Comparison of ENCODE assay signal across 26 cellular contexts in genomic region chr9:84075004-84075403, GRCh38.
"Had no signal": no experiment of that assay in that cellular context is flagged by ENCODE, and none has a peak within 500 bp of the region (broad histone marks: within the 10 kb centered on the region; RNA-seq: fewer than 3 reads in every experiment).

No MANE protein-coding gene starts in this region.

- H3K4me3 Mint-ChIP-seq: natural killer cell; nephron; neural progenitor cell; stimulated activated effector memory CD8-positive, alpha-beta T cell treated with anti-CD3 and anti-CD28 coated beads, Interleukin-12 subunit alpha, Interleukin-12 subunit beta, amount 100 ng/mL, for 72 hours; stimulated activated naive CD8-positive, alpha-beta T cell treated with anti-CD3 and anti-CD28 coated beads, Interleukin-15, Interleukin-2, amounts not matched to agents 100 ng/mL and 50 ng/mL, for 24 hours had no signal

- H3K9me3 Mint-ChIP-seq: neural progenitor cell; stimulated activated effector memory CD8-positive, alpha-beta T cell treated with anti-CD3 and anti-CD28 coated beads, Interleukin-12 subunit alpha, Interleukin-12 subunit beta, amount 100 ng/mL, for 72 hours had no signal

- ATAC-seq: natural killer cell; psoas muscle; right cardiac atrium; right lobe of liver; stimulated activated effector memory CD8-positive, alpha-beta T cell treated with anti-CD3 and anti-CD28 coated beads, Interleukin-12 subunit alpha, Interleukin-12 subunit beta, amount 100 ng/mL, for 72 hours had no signal

- H3K27me3 Mint-ChIP-seq: progenitor cell of endocrine pancreas had no signal

- H3K4me3 ChIP-seq: neural progenitor cell, ovary, psoas muscle, right lobe of liver, sigmoid colon, stomach, thoracic aorta, thyroid gland, tibial nerve, upper lobe of left lung, vagina had no signal

- H3K4me1 Mint-ChIP-seq: natural killer cell; nephron; neural progenitor cell; stimulated activated effector memory CD8-positive, alpha-beta T cell treated with anti-CD3 and anti-CD28 coated beads, Interleukin-12 subunit alpha, Interleukin-12 subunit beta, amount 100 ng/mL, for 72 hours had no signal

- H3K27ac Mint-ChIP-seq: natural killer cell; nephron; neural progenitor cell; progenitor cell of endocrine pancreas; stimulated activated effector memory CD8-positive, alpha-beta T cell treated with anti-CD3 and anti-CD28 coated beads, Interleukin-12 subunit alpha, Interleukin-12 subunit beta, amount 100 ng/mL, for 72 hours; stimulated activated naive CD8-positive, alpha-beta T cell treated with anti-CD3 and anti-CD28 coated beads, Interleukin-15, Interleukin-2, amounts not matched to agents 100 ng/mL and 50 ng/mL, for 24 hours had no signal

- H3K36me3 Mint-ChIP-seq: natural killer cell; neural progenitor cell; stimulated activated effector memory CD8-positive, alpha-beta T cell treated with anti-CD3 and anti-CD28 coated beads, Interleukin-12 subunit alpha, Interleukin-12 subunit beta, amount 100 ng/mL, for 72 hours had no signal

- DNase-seq: natural killer cell; occipital lobe; ovary; posterior cingulate gyrus; psoas muscle; right cardiac atrium; right lobe of liver; sigmoid colon; small intestine; stimulated activated CD4-positive, alpha-beta T cell treated with anti-CD3 and anti-CD28 coated beads, Interleukin-15, amount 100 ng/mL, for 24 hours; stimulated activated CD4-positive, alpha-beta T cell treated with anti-CD3 and anti-CD28 coated beads, Interleukin-2, amount 100 ng/mL, for 24 hours; stimulated activated CD4-positive, alpha-beta T cell treated with anti-CD3 and anti-CD28 coated beads, Interleukin-2, amount 100 ng/mL, for 48 hours; stimulated activated CD4-positive, alpha-beta T cell treated with anti-CD3 and anti-CD28 coated beads, Interleukin-4, amount 100 ng/mL, for 24 hours; stimulated activated naive CD4-positive, alpha-beta T cell treated with Interleukin-2 at 50 U/mL for 16 hours; stomach; thyroid gland; trophoblast cell; upper lobe of left lung had no signal
